In the genomic region with DNA sequence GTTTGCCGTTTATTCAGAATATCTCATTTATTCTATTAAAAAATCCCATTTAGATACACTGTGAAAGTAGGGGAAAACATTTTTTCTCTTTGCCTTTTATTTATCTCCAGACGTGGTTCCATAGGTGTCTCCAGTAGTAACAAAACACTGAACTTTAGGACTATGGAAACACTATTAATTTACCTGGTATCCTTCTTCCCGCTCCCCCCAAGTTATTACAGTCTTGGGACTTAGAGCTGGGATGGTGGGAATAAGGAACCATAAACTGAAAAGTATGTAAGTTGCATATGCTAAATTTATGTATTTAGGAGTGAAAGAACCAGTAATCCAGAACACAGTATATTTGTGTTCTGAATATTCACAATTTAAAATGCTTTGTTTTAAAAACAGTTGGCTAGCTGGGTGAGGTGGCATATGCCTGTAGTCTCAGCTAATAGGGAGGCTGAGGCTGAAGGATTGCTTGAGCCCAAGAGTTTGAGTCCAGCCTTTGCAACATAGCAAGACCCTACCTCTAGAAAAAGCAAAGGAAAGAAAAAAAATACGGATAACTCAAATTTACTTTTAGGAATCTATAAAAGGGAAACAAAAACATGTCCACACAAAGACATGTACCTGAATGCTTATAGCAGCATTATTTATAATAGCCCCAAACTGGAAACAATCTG, we compare ENCODE assay signal across 11 cellular contexts. TPM values are rescaled to one million over a fixed set of nuclear protein-coding genes. Genes with fewer than 3 reads are reported as not detected.
DNase-seq lines count a peak whose midpoint lies in the region; ATAC-seq and TF ChIP-seq lines count a peak whose summit lies in the region.
"Had no signal": no experiment of that assay in that cellular context is flagged by ENCODE, and none has a peak within 500 bp of the region (broad histone marks: within the 10 kb centered on the region; RNA-seq: fewer than 3 reads in every experiment).

No MANE protein-coding gene starts in this region.

- DNase-seq in GM12865 (ENCODE audit: low read depth), result no peak
- DNase-seq in SK-N-MC (ENCODE audit: low read depth, low spot score), result no peak
- no peak for DNase-seq in spleen
- DNase-seq in AG08395 (ENCODE audit: low spot score), result no peak
- no peak for DNase-seq in T-helper 9 cell
- DNase-seq in stimulated activated naive CD8-positive, alpha-beta T cell treated with anti-CD3 and anti-CD28 coated beads, Interleukin-15, Interleukin-2, amounts not matched to agents 100 U/mL and 50 U/mL, for 24 hours, result no peak
- DNase-seq in RKO (ENCODE audit: low spot score), result no peak
- DNase-seq: activated CD4-positive, alpha-beta T cell treated with anti-CD3 and anti-CD28 coated beads, Interleukin-2, amount 50 U/mL, for 48 hours; erythroblast; SJCRH30 had no signal

- no peak for ATAC-seq in gastroesophageal sphincter
- no peak for ATAC-seq in stimulated activated naive CD8-positive, alpha-beta T cell treated with anti-CD3 and anti-CD28 coated beads, Interleukin-15, Interleukin-2, amounts not matched to agents 100 U/mL and 50 U/mL, for 24 hours

- no peaks in the 10 kb centered on the region for H3K27me3 ChIP-seq in gastroesophageal sphincter
- no peaks in the 10 kb centered on the region for H3K27me3 ChIP-seq in spleen (replicated peaks in 1 of 7)

- H3K4me3 ChIP-seq in GM12865 (ENCODE audit: low read depth, low read length), result peak overlapping the region; percentile 24
- peak overlapping the region; percentile 92 for H3K4me3 ChIP-seq in SK-N-MC
- H3K4me3 ChIP-seq in gastroesophageal sphincter, result peak overlapping the region; percentile 62 to 100
- peak overlapping the region in 7 of 8 donors; percentile 34 to 70 (median 47) for H3K4me3 ChIP-seq in spleen
- H3K4me3 ChIP-seq: SJCRH30 had no signal

- intact Hi-C loops in spleen (cut with DNase I; ENCODE audit: low total_unique reads), result no loop called here

- WGBS in gastroesophageal sphincter (ENCODE audit: low coverage in 1 of 2), 2 donors, result 63 to 65% methylated on average over 4 of the region's 4 CpGs
- 69 to 85% (median 76%) methylated on average over 4 of the region's 4 CpGs for WGBS in spleen, 5 donors

- H3K9me3 ChIP-seq in SK-N-MC (ENCODE audit: low read depth, low read length) (no peaks in the 10 kb centered on the region), gastroesophageal sphincter (no peaks in the 10 kb centered on the region), spleen (no peaks in the 10 kb centered on the region)
- H3K9me3 ChIP-seq: SJCRH30 had no signal

- peak overlapping the region; percentile 57; the same call in 1 of the 2 replicates for H3K27ac ChIP-seq in SK-N-MC
- peak overlapping the region; percentile 30 to 100 (median 91) for H3K27ac ChIP-seq in gastroesophageal sphincter
- peak overlapping the region in 7 of 8 donors; percentile 34 to 93 (median 90) for H3K27ac ChIP-seq in spleen
- H3K27ac ChIP-seq: SJCRH30 had no signal

- H3K4me1 ChIP-seq in gastroesophageal sphincter (peaks cover 0 to 57% (median 2%) of the 10 kb centered on the region in 3 donors), spleen (peaks cover 3 to 69% (median 28%) of the 10 kb centered on the region in 6 donors)

- no peak for TF ChIP-seq POLR2A in gastroesophageal sphincter (IDR thresholded peaks at IDR 0.05)
- no peak for TF ChIP-seq POLR2A in spleen (IDR thresholded peaks at IDR 0.05)

- no peak for TF ChIP-seq CTCF in GM12865 (IDR thresholded peaks at IDR 0.05; ENCODE audit: insufficient read depth, low read depth, low read length, missing control alignments)
- TF ChIP-seq CTCF in gastroesophageal sphincter (IDR thresholded peaks at IDR 0.05), result no peak
- TF ChIP-seq CTCF in spleen (IDR thresholded peaks at IDR 0.05 in 8 of 11, conservative IDR thresholded peaks at IDR 0.05 in 3 of 11), result no peak

- peaks cover 15% of the 10 kb centered on the region for H3K36me3 ChIP-seq in SK-N-MC (ENCODE audit: insufficient read depth, low read length)
- H3K36me3 ChIP-seq in gastroesophageal sphincter, result peaks cover 0 to under 1% of the 10 kb centered on the region in 2 donors
- peaks cover 0 to 1% (median 0%) of the 10 kb centered on the region in 6 donors for H3K36me3 ChIP-seq in spleen

- peak overlapping the region; percentile 41 for H3K9ac ChIP-seq in SK-N-MC (ENCODE audit: insufficient read length)

- no peak for TF ChIP-seq EP300 in gastroesophageal sphincter (IDR thresholded peaks at IDR 0.05)

RNA-seq across cellular contexts. Expression of gene DNAJB4, which starts 3.1 kb away (rescaled TPM):
- total RNA-seq in gastroesophageal sphincter (100 to 1,000 TPM in 1 of 4 donors, 10 to 100 TPM in 3; 74.1 to 123 (median 86.0) TPM), spleen (10 to 100 TPM; 39.9 to 66.2 (median 57.9) TPM)
- 10 to 100 TPM; 10.5 to 29.5 (median 11.4) TPM for polyA plus RNA-seq in spleen

RNA-seq across cellular contexts. Expression of gene FUBP1, which starts 28.9 kb away (rescaled TPM):
- total RNA-seq in gastroesophageal sphincter, result 100 to 1,000 TPM in 1 of 4 donors, 10 to 100 TPM in 3; 46.9 to 135 (median 68.5) TPM
- total RNA-seq in spleen, result 100 to 1,000 TPM; 151 to 196 (median 176) TPM
- polyA plus RNA-seq in spleen, result 10 to 100 TPM; 52.5 to 63.5 (median 60.3) TPM

RNA-seq across cellular contexts. Expression of gene GIPC2, which starts 38.0 kb away (rescaled TPM):
- 1 to 10 TPM; 2.2 to 9.0 (median 5.5) TPM for total RNA-seq in gastroesophageal sphincter
- total RNA-seq in spleen, result 10 to 100 TPM; 27.9 to 49.9 (median 43.7) TPM
- 10 to 100 TPM in 2 of 3 donors, 1 to 10 TPM in 1; 5.5 to 26.4 (median 11.8) TPM for polyA plus RNA-seq in spleen
- total RNA-seq: SJCRH30 had no signal

Comparison
In these comparisons a context has a peak if more than half of its experiments do, and no peak if none do; other contexts are left out.
1. H3K4me3 ChIP-seq: peak in every context shown above with its lines; median percentile 92 in SK-N-MC; 81 in gastroesophageal sphincter; 47 in spleen; 24 in GM12865.